Comparison of ENCODE assay signal across 3 cellular contexts in genomic region chr7:141710301-141710700, GRCh38.
TF ChIP-seq lines count a peak whose summit lies in the region.

No MANE protein-coding gene starts in this region.

TF ChIP-seq in GM12878, 131 proteins besides CTCF, POLR2A, EP300 and RAD21 (continues in another document):
- TF ChIP-seq CUX1 (IDR thresholded peaks at IDR 0.05; ENCODE audit: insufficient replicate concordance, low read depth, low read length) (no peak), ATF3 (IDR thresholded peaks at IDR 0.05; ENCODE audit: borderline replicate concordance, extremely low read depth, low read depth, low read length) (no peak), ZBTB40 (IDR thresholded peaks at IDR 0.05; ENCODE audit: borderline replicate concordance) (peak; percentile 75), MYB (IDR thresholded peaks at IDR 0.05; ENCODE audit: borderline replicate concordance, low read depth, low read length) (no peak)

TF ChIP-seq in HepG2, 621 proteins besides CTCF, POLR2A, EP300 and RAD21:
- TF ChIP-seq TRIM24 (CRISPR knock-in tag; IDR thresholded peaks at IDR 0.05) (no peak), MNT (IDR thresholded peaks at IDR 0.05) (no peak), ZNF567 (CRISPR knock-in tag; IDR thresholded peaks at IDR 0.05; ENCODE audit: borderline replicate concordance) (no peak), FIP1L1 (IDR thresholded peaks at IDR 0.05; ENCODE audit: borderline replicate concordance, insufficient read depth, low read depth, low read length) (no peak), ZNF484 (CRISPR knock-in tag; IDR thresholded peaks at IDR 0.05; ENCODE audit: borderline replicate concordance, low read depth) (no peak), ZNF737 (CRISPR knock-in tag; IDR thresholded peaks at IDR 0.05; ENCODE audit: borderline replicate concordance) (no peak), YEATS2 (CRISPR knock-in tag; IDR thresholded peaks at IDR 0.05; ENCODE audit: borderline replicate concordance) (no peak), STAG1 (CRISPR knock-in tag; IDR thresholded peaks at IDR 0.05) (0 out of 2 replicates have a peak, but pooled peaks have one; percentile 17), ZNF234 (CRISPR knock-in tag; conservative IDR thresholded peaks at IDR 0.05) (no peak), U2AF2 (IDR thresholded peaks at IDR 0.05; ENCODE audit: low read depth, low read length) (no peak), ZBTB8A (CRISPR knock-in tag; IDR thresholded peaks at IDR 0.05; ENCODE audit: borderline replicate concordance, low read depth) (no peak), NFKB2 (CRISPR knock-in tag; IDR thresholded peaks at IDR 0.05; ENCODE audit: borderline replicate concordance) (no peak), SMC3 (IDR thresholded peaks at IDR 0.05; ENCODE audit: low read length) (peak; percentile 21; the same call in 1 of the 2 replicates), ZIK1 (CRISPR knock-in tag; IDR thresholded peaks at IDR 0.05; ENCODE audit: borderline replicate concordance, low read depth) (no peak)

TF ChIP-seq in SK-N-SH treated with all-trans-retinoic acid at 6 μM for 48 hours, 23 proteins besides CTCF, POLR2A, EP300 and RAD21:
- no peak for TF ChIP-seq POU6F1 (CRISPR knock-in tag; IDR thresholded peaks at IDR 0.05; ENCODE audit: borderline replicate concordance, low read depth)
- no peak for TF ChIP-seq ZNF70 (CRISPR knock-in tag; IDR thresholded peaks at IDR 0.05)
- no peak for TF ChIP-seq ARNTL (CRISPR knock-in tag; IDR thresholded peaks at IDR 0.05; ENCODE audit: borderline replicate concordance, low read depth)
- no peak for TF ChIP-seq RARB (CRISPR knock-in tag; IDR thresholded peaks at IDR 0.05)
- no peak for TF ChIP-seq GLIS3 (CRISPR knock-in tag; IDR thresholded peaks at IDR 0.05)
- TF ChIP-seq ZC3H10 (CRISPR knock-in tag; IDR thresholded peaks at IDR 0.05) = no peak
- no peak for TF ChIP-seq PPARA (CRISPR knock-in tag; IDR thresholded peaks at IDR 0.05; ENCODE audit: borderline replicate concordance)
- no peak for TF ChIP-seq ZNF565 (CRISPR knock-in tag; conservative IDR thresholded peaks at IDR 0.05; ENCODE audit: low read depth)
- no peak for TF ChIP-seq ZFP3 (CRISPR knock-in tag; IDR thresholded peaks at IDR 0.05)
- TF ChIP-seq ESRRG (CRISPR knock-in tag; IDR thresholded peaks at IDR 0.05) = no peak
- TF ChIP-seq PATZ1 (CRISPR knock-in tag; IDR thresholded peaks at IDR 0.05; ENCODE audit: borderline replicate concordance) = no peak
- no peak for TF ChIP-seq CREB5 (CRISPR knock-in tag; IDR thresholded peaks at IDR 0.05; ENCODE audit: low read depth)
- TF ChIP-seq OSR1 (CRISPR knock-in tag; IDR thresholded peaks at IDR 0.05) = no peak
- TF ChIP-seq BACH2 (CRISPR knock-in tag; IDR thresholded peaks at IDR 0.05; ENCODE audit: borderline replicate concordance) = no peak
- no peak for TF ChIP-seq ZNF8 (CRISPR knock-in tag; IDR thresholded peaks at IDR 0.05)
